In genomic region chr19:35818445-35818844, GRCh38 we compare ENCODE assay signal across 34 cellular contexts. TPM values are rescaled to one million over a fixed set of nuclear protein-coding genes. Genes with fewer than 3 reads are reported as not detected.
"Had no signal": no experiment of that assay in that cellular context is flagged by ENCODE, and none has a peak within 500 bp of the region (broad histone marks: within the 10 kb centered on the region; RNA-seq: fewer than 3 reads in every experiment).

No MANE protein-coding gene starts in this region.

- H3K36me3 ChIP-seq: adrenal gland, esophagus muscularis mucosa, gastrocnemius medialis, heart left ventricle had no signal

- H3K4me3 ChIP-seq: adrenal gland, body of pancreas, esophagus muscularis mucosa, gastrocnemius medialis, heart left ventricle had no signal

- H3K36me3 Mint-ChIP-seq: activated naive CD4-positive, alpha-beta T cell treated with anti-CD3 and anti-CD28 coated beads, Interleukin-2, amount 50 U/mL, for 24 hours; activated naive CD8-positive, alpha-beta T cell treated with anti-CD3 and anti-CD28 coated beads for 36 hours had no signal

- DNase-seq: activated CD4-positive, alpha-beta memory T cell treated with anti-CD3 and anti-CD28 coated beads for 36 hours; activated CD4-positive, alpha-beta T cell treated with anti-CD3 and anti-CD28 coated beads for 36 hours; activated CD4-positive, alpha-beta T cell treated with anti-CD3 and anti-CD28 coated beads, Interleukin-2, amount 10 ng/mL, durations not matched to agents 24 days and 14 days; activated CD4-positive, CD25-positive, alpha-beta regulatory T cell; activated CD4-positive, CD25-positive, alpha-beta regulatory T cell treated with anti-CD3 and anti-CD28 coated beads, Interleukin-2, amount 50 U/mL, for 72 hours; activated CD8-positive, alpha-beta memory T cell treated with anti-CD3 and anti-CD28 coated beads for 24 hours; activated effector memory CD4-positive, alpha-beta T cell treated with anti-CD3 and anti-CD28 coated beads, Interleukin-2, amount 50 U/mL, for 16 hours; activated naive CD4-positive, alpha-beta T cell treated with anti-CD3 and anti-CD28 coated beads for 36 hours; activated naive CD8-positive, alpha-beta T cell treated with anti-CD3 and anti-CD28 coated beads for 36 hours; activated naive CD8-positive, alpha-beta T cell treated with anti-CD3 and anti-CD28 coated beads, Interleukin-2, amount 50 U/mL, for 24 hours; activated T-cell treated with anti-CD3 and anti-CD28 coated beads, Interleukin-2, amount 50 U/mL, for 4 hours; adrenal gland; amygdala; aorta; body of pancreas; caudate nucleus; cortex of kidney; dermis blood vessel endothelial cell; effector CD4-positive, alpha-beta T cell; effector memory CD8-positive, alpha-beta T cell; erythroblast; foreskin keratinocyte; gastrocnemius medialis; glutamatergic neuron; heart left ventricle; T-helper 1 cell; T-helper 17 cell; T1000 had no signal

- H3K27ac ChIP-seq: adrenal gland, body of pancreas, esophagus muscularis mucosa, foreskin keratinocyte, gastrocnemius medialis, heart left ventricle had no signal

- H3K27me3 ChIP-seq: adrenal gland, body of pancreas, foreskin keratinocyte had no signal

- ATAC-seq: activated CD4-positive, alpha-beta T cell treated with anti-CD3 and anti-CD28 coated beads for 36 hours; activated naive CD8-positive, alpha-beta T cell treated with anti-CD3 and anti-CD28 coated beads, Interleukin-2, amount 50 U/mL, for 24 hours; activated T-cell treated with anti-CD3 and anti-CD28 coated beads, Interleukin-2, amount 50 U/mL, for 4 hours; body of pancreas; effector memory CD8-positive, alpha-beta T cell; foreskin keratinocyte; gastrocnemius medialis; heart left ventricle; T-helper 17 cell had no signal

- H3K4me3 Mint-ChIP-seq: activated CD4-positive, alpha-beta memory T cell treated with anti-CD3 and anti-CD28 coated beads for 36 hours; activated CD4-positive, alpha-beta T cell treated with anti-CD3 and anti-CD28 coated beads for 36 hours; activated CD4-positive, alpha-beta T cell treated with anti-CD3 and anti-CD28 coated beads, Interleukin-2, amount 10 ng/mL, durations not matched to agents 24 days and 14 days; activated naive CD4-positive, alpha-beta T cell treated with anti-CD3 and anti-CD28 coated beads for 36 hours; activated naive CD4-positive, alpha-beta T cell treated with anti-CD3 and anti-CD28 coated beads, Interleukin-2, amount 50 U/mL, for 24 hours; activated naive CD8-positive, alpha-beta T cell treated with anti-CD3 and anti-CD28 coated beads for 36 hours; activated naive CD8-positive, alpha-beta T cell treated with anti-CD3 and anti-CD28 coated beads, Interleukin-2, amount 50 U/mL, for 24 hours; activated T-cell treated with anti-CD3 and anti-CD28 coated beads, Interleukin-2, amount 50 U/mL, for 4 hours; activated T-helper 1 cell treated with anti-CD3 and anti-CD28 coated beads, Interleukin-12 subunit alpha, Interleukin-12 subunit beta, Interleukin-2, Interleukin-4 antibody, amounts not matched to agents 30 ng/mL and 10 ng/mL and 1 ng/mL, durations not matched to agents 14 hours and 24 hours and 36 hours; effector memory CD8-positive, alpha-beta T cell; T-helper 17 cell; T-helper 2 cell treated with Interferon-gamma antibody and Interleukin-4, amounts not matched to agents 5 μg/mL and 100 μg/mL, for 36 hours had no signal

- H3K4me1 Mint-ChIP-seq: activated naive CD4-positive, alpha-beta T cell treated with anti-CD3 and anti-CD28 coated beads, Interleukin-2, amount 50 U/mL, for 24 hours had no signal

- H3K27ac Mint-ChIP-seq: activated CD4-positive, alpha-beta memory T cell treated with anti-CD3 and anti-CD28 coated beads for 36 hours; activated CD4-positive, alpha-beta T cell treated with anti-CD3 and anti-CD28 coated beads for 36 hours; activated CD4-positive, alpha-beta T cell treated with anti-CD3 and anti-CD28 coated beads, Interleukin-2, amount 10 ng/mL, durations not matched to agents 24 days and 14 days; activated naive CD4-positive, alpha-beta T cell treated with anti-CD3 and anti-CD28 coated beads for 36 hours; activated naive CD4-positive, alpha-beta T cell treated with anti-CD3 and anti-CD28 coated beads, Interleukin-2, amount 50 U/mL, for 24 hours; activated naive CD8-positive, alpha-beta T cell treated with anti-CD3 and anti-CD28 coated beads for 36 hours; activated naive CD8-positive, alpha-beta T cell treated with anti-CD3 and anti-CD28 coated beads, Interleukin-2, amount 50 U/mL, for 24 hours; activated T-helper 1 cell treated with anti-CD3 and anti-CD28 coated beads, Interleukin-12 subunit alpha, Interleukin-12 subunit beta, Interleukin-2, Interleukin-4 antibody, amounts not matched to agents 30 ng/mL and 10 ng/mL and 1 ng/mL, durations not matched to agents 14 hours and 24 hours and 36 hours; activated T-helper 2 cell treated with anti-CD3 and anti-CD28 coated beads, Interferon-gamma antibody, Interleukin-2, Interleukin-4, amounts not matched to agents 10 μg/mL and 5 μg/mL and 100 μg/mL, durations not matched to agents 14 hours and 24 hours and 36 hours; effector memory CD8-positive, alpha-beta T cell; T-helper 17 cell; T-helper 2 cell treated with Interferon-gamma antibody and Interleukin-4, amounts not matched to agents 5 μg/mL and 100 μg/mL, for 36 hours had no signal

- H3K9me3 Mint-ChIP-seq: activated CD4-positive, alpha-beta memory T cell treated with anti-CD3 and anti-CD28 coated beads for 36 hours; activated CD4-positive, alpha-beta T cell treated with anti-CD3 and anti-CD28 coated beads, Interleukin-2, amount 10 ng/mL, durations not matched to agents 24 days and 14 days; activated naive CD4-positive, alpha-beta T cell treated with anti-CD3 and anti-CD28 coated beads for 36 hours; activated naive CD4-positive, alpha-beta T cell treated with anti-CD3 and anti-CD28 coated beads, Interleukin-2, amount 50 U/mL, for 24 hours; activated naive CD8-positive, alpha-beta T cell treated with anti-CD3 and anti-CD28 coated beads for 36 hours; activated naive CD8-positive, alpha-beta T cell treated with anti-CD3 and anti-CD28 coated beads, Interleukin-2, amount 50 U/mL, for 24 hours; activated T-cell treated with anti-CD3 and anti-CD28 coated beads, Interleukin-2, amount 50 U/mL, for 4 hours; activated T-helper 1 cell treated with anti-CD3 and anti-CD28 coated beads, Interleukin-12 subunit alpha, Interleukin-12 subunit beta, Interleukin-2, Interleukin-4 antibody, amounts not matched to agents 30 ng/mL and 10 ng/mL and 1 ng/mL, durations not matched to agents 14 hours and 24 hours and 36 hours; activated T-helper 2 cell treated with anti-CD3 and anti-CD28 coated beads, Interferon-gamma antibody, Interleukin-2, Interleukin-4, amounts not matched to agents 10 μg/mL and 5 μg/mL and 100 μg/mL, durations not matched to agents 14 hours and 24 hours and 36 hours; effector memory CD8-positive, alpha-beta T cell; T-helper 2 cell treated with Interferon-gamma antibody and Interleukin-4, amounts not matched to agents 5 μg/mL and 100 μg/mL, for 36 hours had no signal

- H3K9me3 ChIP-seq: adrenal gland, body of pancreas, esophagus muscularis mucosa, gastrocnemius medialis, heart left ventricle had no signal

RNA-seq across cellular contexts. Expression of gene PRODH2, which starts 5.8 kb away (rescaled TPM):
- total RNA-seq: activated CD4-positive, alpha-beta memory T cell treated with anti-CD3 and anti-CD28 coated beads for 36 hours; activated CD4-positive, alpha-beta T cell treated with anti-CD3 and anti-CD28 coated beads for 36 hours; activated CD4-positive, alpha-beta T cell treated with anti-CD3 and anti-CD28 coated beads, Interleukin-2, amount 10 ng/mL, durations not matched to agents 24 days and 14 days; activated naive CD4-positive, alpha-beta T cell treated with anti-CD3 and anti-CD28 coated beads for 36 hours; activated naive CD8-positive, alpha-beta T cell treated with anti-CD3 and anti-CD28 coated beads for 36 hours; activated T-cell treated with anti-CD3 and anti-CD28 coated beads, Interleukin-2, amount 50 U/mL, for 4 hours; activated T-helper 1 cell treated with anti-CD3 and anti-CD28 coated beads, Interleukin-12 subunit alpha, Interleukin-12 subunit beta, Interleukin-2, Interleukin-4 antibody, amounts not matched to agents 30 ng/mL and 10 ng/mL and 1 ng/mL, durations not matched to agents 14 hours and 24 hours and 36 hours; activated T-helper 2 cell treated with anti-CD3 and anti-CD28 coated beads, Interferon-gamma antibody, Interleukin-2, Interleukin-4, amounts not matched to agents 10 μg/mL and 5 μg/mL and 100 μg/mL, durations not matched to agents 14 hours and 24 hours and 36 hours; aorta; chondrocyte; dermis blood vessel endothelial cell; esophagus muscularis mucosa; foreskin keratinocyte; heart left ventricle; T-helper 17 cell had no signal

RNA-seq across cellular contexts. Expression of gene NPHS1, which starts 33.9 kb away (rescaled TPM):
- total RNA-seq: activated CD4-positive, alpha-beta memory T cell treated with anti-CD3 and anti-CD28 coated beads for 36 hours; activated CD4-positive, alpha-beta T cell treated with anti-CD3 and anti-CD28 coated beads for 36 hours; activated CD4-positive, alpha-beta T cell treated with anti-CD3 and anti-CD28 coated beads, Interleukin-2, amount 10 ng/mL, durations not matched to agents 24 days and 14 days; aorta; chondrocyte; dermis blood vessel endothelial cell; esophagus muscularis mucosa; foreskin keratinocyte; gastrocnemius medialis; T-helper 17 cell had no signal

RNA-seq across cellular contexts. Expression of gene KIRREL2, which starts 38.3 kb away (rescaled TPM):
- total RNA-seq: aorta, dermis blood vessel endothelial cell, esophagus muscularis mucosa, gastrocnemius medialis, T-helper 17 cell had no signal

RNA-seq across cellular contexts. Expression of gene APLP1, which starts 49.9 kb away (rescaled TPM):
- total RNA-seq: T-helper 17 cell had no signal
